In the genomic region with DNA sequence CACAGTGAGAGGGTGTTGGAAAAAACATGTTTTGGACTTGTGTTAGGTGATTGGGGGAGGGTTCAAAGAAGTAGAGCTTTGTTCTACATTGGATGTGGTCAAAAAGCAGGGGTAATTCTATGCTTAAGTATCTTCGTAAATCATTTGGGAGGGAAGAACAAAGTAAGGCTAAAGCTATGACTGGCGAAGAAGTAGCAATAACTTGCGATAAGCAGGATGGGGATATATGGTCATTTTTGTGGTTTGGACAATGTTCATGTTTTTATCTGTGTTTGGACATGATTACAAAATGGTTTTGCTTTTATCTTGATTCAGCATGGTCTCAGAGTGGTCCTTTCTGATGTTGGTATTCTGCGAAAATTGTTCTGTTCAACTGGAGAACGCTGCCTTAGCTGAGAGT, we compare ENCODE assay signal across 31 cellular contexts.
"Had no signal": no experiment of that assay in that cellular context is flagged by ENCODE, and none has a peak within 500 bp of the region (broad histone marks: within the 10 kb centered on the region; RNA-seq: fewer than 3 reads in every experiment).

No MANE protein-coding gene starts in this region.

- ATAC-seq: effector memory CD8-positive, alpha-beta T cell; gastrocnemius medialis; left lobe of liver; mucosa of descending colon; sciatic nerve; stimulated activated naive CD8-positive, alpha-beta T cell treated with anti-CD3 and anti-CD28 coated beads, Interleukin-15, amount 100 ng/mL, for 72 hours; upper lobe of right lung had no signal

- H3K4me3 Mint-ChIP-seq: effector memory CD8-positive, alpha-beta T cell; memory B cell; mesothelial cell of epicardium; naive B cell; nephron; neural progenitor cell; stimulated activated naive CD8-positive, alpha-beta T cell treated with anti-CD3 and anti-CD28 coated beads, Interleukin-15, amount 100 ng/mL, for 72 hours had no signal

- H3K4me3 ChIP-seq: esophagus squamous epithelium, gastrocnemius medialis, lung, mucosa of descending colon, neural progenitor cell, prostate gland, right atrium auricular region, smooth muscle cell, suprapubic skin, transverse colon, upper lobe of right lung, uterus had no signal

- FAIRE-seq: endometrium, kidney had no signal

- H3K9me3 ChIP-seq: esophagus squamous epithelium, gastrocnemius medialis, mucosa of descending colon, prostate gland, right atrium auricular region, suprapubic skin, transverse colon, upper lobe of right lung, uterus had no signal

- H3K4me1 Mint-ChIP-seq: memory B cell; naive B cell; nephron; neural progenitor cell; stimulated activated naive CD8-positive, alpha-beta T cell treated with anti-CD3 and anti-CD28 coated beads, Interleukin-15, amount 100 ng/mL, for 72 hours had no signal

- H3K36me3 Mint-ChIP-seq: memory B cell, naive B cell had no signal

- H3K27me3 Mint-ChIP-seq: effector memory CD8-positive, alpha-beta T cell; memory B cell; naive B cell; stimulated activated naive CD8-positive, alpha-beta T cell treated with anti-CD3 and anti-CD28 coated beads, Interleukin-15, amount 100 ng/mL, for 72 hours had no signal

- H3K27ac Mint-ChIP-seq: effector memory CD8-positive, alpha-beta T cell; memory B cell; mesothelial cell of epicardium; naive B cell; nephron; neural progenitor cell; stimulated activated naive CD8-positive, alpha-beta T cell treated with anti-CD3 and anti-CD28 coated beads, Interleukin-15, amount 100 ng/mL, for 72 hours had no signal

- DNase-seq: cortex of kidney; effector memory CD8-positive, alpha-beta T cell; erythroblast; esophagus squamous epithelium; foreskin fibroblast; gastrocnemius medialis; head of caudate nucleus; kidney; mucosa of descending colon; naive B cell; stimulated activated CD4-positive, alpha-beta T cell treated with anti-CD3 and anti-CD28 coated beads, Interleukin-12 subunit alpha, Interleukin-12 subunit beta, amount 100 ng/mL, for 4 hours; stimulated activated CD4-positive, alpha-beta T cell treated with anti-CD3 and anti-CD28 coated beads, Interleukin-1b, Interleukin-23, amount 100 ng/mL, for 48 hours; stimulated activated CD4-positive, alpha-beta T cell treated with anti-CD3 and anti-CD28 coated beads, Interleukin-4, amount 100 ng/mL, for 1 hour; stimulated activated CD8-positive, alpha-beta memory T cell treated with anti-CD3 and anti-CD28 coated beads, Interleukin-4, amount 100 ng/mL, for 48 hours; stimulated activated naive CD4-positive, alpha-beta T cell; stimulated activated naive CD8-positive, alpha-beta T cell treated with anti-CD3 and anti-CD28 coated beads, Interleukin-15, amount 100 ng/mL, for 72 hours; transverse colon; upper lobe of right lung; uterus had no signal
